ENCODE assay signal across 3 cellular contexts in the genomic region with DNA sequence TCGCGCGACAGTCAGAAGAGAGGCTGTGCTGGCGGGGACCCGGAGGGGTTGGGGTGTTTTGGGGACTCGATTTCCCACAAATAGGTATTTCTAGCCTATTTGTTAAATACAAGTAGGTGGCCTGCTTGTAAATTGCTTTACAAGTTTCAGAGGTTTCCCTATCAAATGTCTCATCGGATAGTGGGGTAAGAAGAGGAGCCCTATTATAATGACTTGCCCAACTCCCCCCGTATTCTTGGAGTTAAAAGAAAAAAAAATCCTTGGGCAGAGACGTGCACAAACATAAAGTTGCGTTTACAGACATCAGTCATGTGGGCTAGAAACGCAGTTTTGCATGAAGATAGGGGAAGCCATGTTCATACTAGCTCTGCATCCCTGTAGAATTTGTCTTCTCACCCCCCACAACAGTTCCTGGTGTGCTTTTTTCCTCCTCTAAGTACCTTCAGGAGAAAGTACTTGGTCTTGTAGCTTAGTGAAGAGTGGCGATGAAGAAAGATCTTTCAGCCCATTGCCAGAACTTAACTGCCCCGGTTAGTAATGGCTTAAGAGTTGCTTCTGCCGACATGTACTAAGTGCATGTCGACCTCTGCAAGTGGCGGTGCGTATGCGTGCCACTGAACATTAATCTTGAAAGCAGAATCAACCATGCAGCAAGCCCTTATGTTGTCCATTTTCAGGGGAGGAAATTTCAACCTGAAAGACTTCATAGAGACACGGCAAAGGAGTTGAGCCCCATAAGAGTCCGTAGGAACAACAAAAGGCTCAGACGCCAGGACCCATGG.
TF ChIP-seq lines count a peak whose summit lies in the region.

No MANE protein-coding gene starts in this region.

TF ChIP-seq in SK-N-SH, 30 proteins besides CTCF, POLR2A, EP300 and RAD21:
- TF ChIP-seq SIN3A (IDR thresholded peaks at IDR 0.05; ENCODE audit: borderline replicate concordance, low read depth, low read length): no peak
- no peak for TF ChIP-seq RFX5 (IDR thresholded peaks at IDR 0.05; ENCODE audit: low read length)
- TF ChIP-seq PBX3 (IDR thresholded peaks at IDR 0.05): no peak
- TF ChIP-seq, protein P1, sequence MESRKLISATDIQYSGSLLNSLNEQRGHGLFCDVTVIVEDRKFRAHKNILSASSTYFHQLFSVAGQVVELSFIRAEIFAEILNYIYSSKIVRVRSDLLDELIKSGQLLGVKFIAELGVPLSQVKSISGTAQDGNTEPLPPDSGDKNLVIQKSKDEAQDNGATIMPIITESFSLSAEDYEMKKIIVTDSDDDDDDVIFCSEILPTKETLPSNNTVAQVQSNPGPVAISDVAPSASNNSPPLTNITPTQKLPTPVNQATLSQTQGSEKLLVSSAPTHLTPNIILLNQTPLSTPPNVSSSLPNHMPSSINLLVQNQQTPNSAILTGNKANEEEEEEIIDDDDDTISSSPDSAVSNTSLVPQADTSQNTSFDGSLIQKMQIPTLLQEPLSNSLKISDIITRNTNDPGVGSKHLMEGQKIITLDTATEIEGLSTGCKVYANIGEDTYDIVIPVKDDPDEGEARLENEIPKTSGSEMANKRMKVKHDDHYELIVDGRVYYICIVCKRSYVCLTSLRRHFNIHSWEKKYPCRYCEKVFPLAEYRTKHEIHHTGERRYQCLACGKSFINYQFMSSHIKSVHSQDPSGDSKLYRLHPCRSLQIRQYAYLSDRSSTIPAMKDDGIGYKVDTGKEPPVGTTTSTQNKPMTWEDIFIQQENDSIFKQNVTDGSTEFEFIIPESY (IDR thresholded peaks at IDR 0.05; ENCODE audit: borderline replicate concordance, low read depth): no peak
- no peak for TF ChIP-seq CHD2 (IDR thresholded peaks at IDR 0.05; ENCODE audit: low read length, partially characterized antibody)
- no peak for TF ChIP-seq REST (IDR thresholded peaks at IDR 0.05; ENCODE audit: low read depth, low read length)
- no peak for TF ChIP-seq NFIC (IDR thresholded peaks at IDR 0.05; ENCODE audit: borderline replicate concordance)
- no peak for TF ChIP-seq FOXM1 (IDR thresholded peaks at IDR 0.05; ENCODE audit: low read depth)
- TF ChIP-seq NRF1 (IDR thresholded peaks at IDR 0.05; ENCODE audit: low read depth, low read length): no peak
- no peak for TF ChIP-seq TEAD4 (IDR thresholded peaks at IDR 0.05; ENCODE audit: borderline replicate concordance, insufficient read depth)
TF ChIP-seq in SK-N-SH: peak in this region for 0.

TF ChIP-seq in SK-N-SH treated with all-trans-retinoic acid at 6 μM for 48 hours, 23 proteins besides CTCF, POLR2A, EP300 and RAD21:
- TF ChIP-seq ZNF8 (CRISPR knock-in tag; IDR thresholded peaks at IDR 0.05) (no peak), CSDC2 (CRISPR knock-in tag; IDR thresholded peaks at IDR 0.05) (no peak), SNAI2 (CRISPR knock-in tag; IDR thresholded peaks at IDR 0.05) (no peak), PPARA (CRISPR knock-in tag; IDR thresholded peaks at IDR 0.05; ENCODE audit: borderline replicate concordance) (no peak), ZC3H10 (CRISPR knock-in tag; IDR thresholded peaks at IDR 0.05) (no peak), ZNF565 (CRISPR knock-in tag; conservative IDR thresholded peaks at IDR 0.05; ENCODE audit: low read depth) (no peak), ZNF70 (CRISPR knock-in tag; IDR thresholded peaks at IDR 0.05) (no peak), ZFP30 (CRISPR knock-in tag; IDR thresholded peaks at IDR 0.05) (no peak), ZFP3 (CRISPR knock-in tag; IDR thresholded peaks at IDR 0.05) (no peak), TOX (CRISPR knock-in tag; IDR thresholded peaks at IDR 0.05; ENCODE audit: borderline replicate concordance) (no peak), GLIS3 (CRISPR knock-in tag; IDR thresholded peaks at IDR 0.05) (no peak), TCF4 (CRISPR knock-in tag; IDR thresholded peaks at IDR 0.05; ENCODE audit: borderline replicate concordance) (no peak), OSR1 (CRISPR knock-in tag; IDR thresholded peaks at IDR 0.05) (no peak), ESRRG (CRISPR knock-in tag; IDR thresholded peaks at IDR 0.05) (no peak), CREB5 (CRISPR knock-in tag; IDR thresholded peaks at IDR 0.05; ENCODE audit: low read depth) (no peak)
- TF ChIP-seq, protein P2, sequence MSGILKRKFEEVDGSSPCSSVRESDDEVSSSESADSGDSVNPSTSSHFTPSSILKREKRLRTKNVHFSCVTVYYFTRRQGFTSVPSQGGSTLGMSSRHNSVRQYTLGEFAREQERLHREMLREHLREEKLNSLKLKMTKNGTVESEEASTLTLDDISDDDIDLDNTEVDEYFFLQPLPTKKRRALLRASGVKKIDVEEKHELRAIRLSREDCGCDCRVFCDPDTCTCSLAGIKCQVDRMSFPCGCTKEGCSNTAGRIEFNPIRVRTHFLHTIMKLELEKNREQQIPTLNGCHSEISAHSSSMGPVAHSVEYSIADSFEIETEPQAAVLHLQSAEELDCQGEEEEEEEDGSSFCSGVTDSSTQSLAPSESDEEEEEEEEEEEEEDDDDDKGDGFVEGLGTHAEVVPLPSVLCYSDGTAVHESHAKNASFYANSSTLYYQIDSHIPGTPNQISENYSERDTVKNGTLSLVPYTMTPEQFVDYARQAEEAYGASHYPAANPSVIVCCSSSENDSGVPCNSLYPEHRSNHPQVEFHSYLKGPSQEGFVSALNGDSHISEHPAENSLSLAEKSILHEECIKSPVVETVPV (CRISPR knock-in tag; IDR thresholded peaks at IDR 0.05): no peak
- TF ChIP-seq, protein P3, sequence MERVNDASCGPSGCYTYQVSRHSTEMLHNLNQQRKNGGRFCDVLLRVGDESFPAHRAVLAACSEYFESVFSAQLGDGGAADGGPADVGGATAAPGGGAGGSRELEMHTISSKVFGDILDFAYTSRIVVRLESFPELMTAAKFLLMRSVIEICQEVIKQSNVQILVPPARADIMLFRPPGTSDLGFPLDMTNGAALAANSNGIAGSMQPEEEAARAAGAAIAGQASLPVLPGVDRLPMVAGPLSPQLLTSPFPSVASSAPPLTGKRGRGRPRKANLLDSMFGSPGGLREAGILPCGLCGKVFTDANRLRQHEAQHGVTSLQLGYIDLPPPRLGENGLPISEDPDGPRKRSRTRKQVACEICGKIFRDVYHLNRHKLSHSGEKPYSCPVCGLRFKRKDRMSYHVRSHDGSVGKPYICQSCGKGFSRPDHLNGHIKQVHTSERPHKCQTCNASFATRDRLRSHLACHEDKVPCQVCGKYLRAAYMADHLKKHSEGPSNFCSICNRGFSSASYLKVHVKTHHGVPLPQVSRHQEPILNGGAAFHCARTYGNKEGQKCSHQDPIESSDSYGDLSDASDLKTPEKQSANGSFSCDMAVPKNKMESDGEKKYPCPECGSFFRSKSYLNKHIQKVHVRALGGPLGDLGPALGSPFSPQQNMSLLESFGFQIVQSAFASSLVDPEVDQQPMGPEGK (CRISPR knock-in tag; IDR thresholded peaks at IDR 0.05; ENCODE audit: borderline replicate concordance): no peak

TF ChIP-seq in H1, 55 proteins besides CTCF, POLR2A, EP300 and RAD21:
- TF ChIP-seq SIN3A (conservative IDR thresholded peaks at IDR 0.05 in 1 of 2, IDR thresholded peaks at IDR 0.05 in 1 of 2; ENCODE audit: low read depth in 1 of 2, low read length in 2 of 2): 0 out of 4 replicates have a peak, but pooled peaks of 1 of the 2 experiments have one; percentile 2
- peak; percentile 8 for TF ChIP-seq KDM4A (IDR thresholded peaks at IDR 0.05; ENCODE audit: low read depth, low read length, severe bottlenecking)
- TF ChIP-seq SRF (IDR thresholded peaks at IDR 0.05; ENCODE audit: low read depth, low read length): 0 out of 2 replicates have a peak, but pooled peaks have one; percentile 11
- TF ChIP-seq, protein P4, sequence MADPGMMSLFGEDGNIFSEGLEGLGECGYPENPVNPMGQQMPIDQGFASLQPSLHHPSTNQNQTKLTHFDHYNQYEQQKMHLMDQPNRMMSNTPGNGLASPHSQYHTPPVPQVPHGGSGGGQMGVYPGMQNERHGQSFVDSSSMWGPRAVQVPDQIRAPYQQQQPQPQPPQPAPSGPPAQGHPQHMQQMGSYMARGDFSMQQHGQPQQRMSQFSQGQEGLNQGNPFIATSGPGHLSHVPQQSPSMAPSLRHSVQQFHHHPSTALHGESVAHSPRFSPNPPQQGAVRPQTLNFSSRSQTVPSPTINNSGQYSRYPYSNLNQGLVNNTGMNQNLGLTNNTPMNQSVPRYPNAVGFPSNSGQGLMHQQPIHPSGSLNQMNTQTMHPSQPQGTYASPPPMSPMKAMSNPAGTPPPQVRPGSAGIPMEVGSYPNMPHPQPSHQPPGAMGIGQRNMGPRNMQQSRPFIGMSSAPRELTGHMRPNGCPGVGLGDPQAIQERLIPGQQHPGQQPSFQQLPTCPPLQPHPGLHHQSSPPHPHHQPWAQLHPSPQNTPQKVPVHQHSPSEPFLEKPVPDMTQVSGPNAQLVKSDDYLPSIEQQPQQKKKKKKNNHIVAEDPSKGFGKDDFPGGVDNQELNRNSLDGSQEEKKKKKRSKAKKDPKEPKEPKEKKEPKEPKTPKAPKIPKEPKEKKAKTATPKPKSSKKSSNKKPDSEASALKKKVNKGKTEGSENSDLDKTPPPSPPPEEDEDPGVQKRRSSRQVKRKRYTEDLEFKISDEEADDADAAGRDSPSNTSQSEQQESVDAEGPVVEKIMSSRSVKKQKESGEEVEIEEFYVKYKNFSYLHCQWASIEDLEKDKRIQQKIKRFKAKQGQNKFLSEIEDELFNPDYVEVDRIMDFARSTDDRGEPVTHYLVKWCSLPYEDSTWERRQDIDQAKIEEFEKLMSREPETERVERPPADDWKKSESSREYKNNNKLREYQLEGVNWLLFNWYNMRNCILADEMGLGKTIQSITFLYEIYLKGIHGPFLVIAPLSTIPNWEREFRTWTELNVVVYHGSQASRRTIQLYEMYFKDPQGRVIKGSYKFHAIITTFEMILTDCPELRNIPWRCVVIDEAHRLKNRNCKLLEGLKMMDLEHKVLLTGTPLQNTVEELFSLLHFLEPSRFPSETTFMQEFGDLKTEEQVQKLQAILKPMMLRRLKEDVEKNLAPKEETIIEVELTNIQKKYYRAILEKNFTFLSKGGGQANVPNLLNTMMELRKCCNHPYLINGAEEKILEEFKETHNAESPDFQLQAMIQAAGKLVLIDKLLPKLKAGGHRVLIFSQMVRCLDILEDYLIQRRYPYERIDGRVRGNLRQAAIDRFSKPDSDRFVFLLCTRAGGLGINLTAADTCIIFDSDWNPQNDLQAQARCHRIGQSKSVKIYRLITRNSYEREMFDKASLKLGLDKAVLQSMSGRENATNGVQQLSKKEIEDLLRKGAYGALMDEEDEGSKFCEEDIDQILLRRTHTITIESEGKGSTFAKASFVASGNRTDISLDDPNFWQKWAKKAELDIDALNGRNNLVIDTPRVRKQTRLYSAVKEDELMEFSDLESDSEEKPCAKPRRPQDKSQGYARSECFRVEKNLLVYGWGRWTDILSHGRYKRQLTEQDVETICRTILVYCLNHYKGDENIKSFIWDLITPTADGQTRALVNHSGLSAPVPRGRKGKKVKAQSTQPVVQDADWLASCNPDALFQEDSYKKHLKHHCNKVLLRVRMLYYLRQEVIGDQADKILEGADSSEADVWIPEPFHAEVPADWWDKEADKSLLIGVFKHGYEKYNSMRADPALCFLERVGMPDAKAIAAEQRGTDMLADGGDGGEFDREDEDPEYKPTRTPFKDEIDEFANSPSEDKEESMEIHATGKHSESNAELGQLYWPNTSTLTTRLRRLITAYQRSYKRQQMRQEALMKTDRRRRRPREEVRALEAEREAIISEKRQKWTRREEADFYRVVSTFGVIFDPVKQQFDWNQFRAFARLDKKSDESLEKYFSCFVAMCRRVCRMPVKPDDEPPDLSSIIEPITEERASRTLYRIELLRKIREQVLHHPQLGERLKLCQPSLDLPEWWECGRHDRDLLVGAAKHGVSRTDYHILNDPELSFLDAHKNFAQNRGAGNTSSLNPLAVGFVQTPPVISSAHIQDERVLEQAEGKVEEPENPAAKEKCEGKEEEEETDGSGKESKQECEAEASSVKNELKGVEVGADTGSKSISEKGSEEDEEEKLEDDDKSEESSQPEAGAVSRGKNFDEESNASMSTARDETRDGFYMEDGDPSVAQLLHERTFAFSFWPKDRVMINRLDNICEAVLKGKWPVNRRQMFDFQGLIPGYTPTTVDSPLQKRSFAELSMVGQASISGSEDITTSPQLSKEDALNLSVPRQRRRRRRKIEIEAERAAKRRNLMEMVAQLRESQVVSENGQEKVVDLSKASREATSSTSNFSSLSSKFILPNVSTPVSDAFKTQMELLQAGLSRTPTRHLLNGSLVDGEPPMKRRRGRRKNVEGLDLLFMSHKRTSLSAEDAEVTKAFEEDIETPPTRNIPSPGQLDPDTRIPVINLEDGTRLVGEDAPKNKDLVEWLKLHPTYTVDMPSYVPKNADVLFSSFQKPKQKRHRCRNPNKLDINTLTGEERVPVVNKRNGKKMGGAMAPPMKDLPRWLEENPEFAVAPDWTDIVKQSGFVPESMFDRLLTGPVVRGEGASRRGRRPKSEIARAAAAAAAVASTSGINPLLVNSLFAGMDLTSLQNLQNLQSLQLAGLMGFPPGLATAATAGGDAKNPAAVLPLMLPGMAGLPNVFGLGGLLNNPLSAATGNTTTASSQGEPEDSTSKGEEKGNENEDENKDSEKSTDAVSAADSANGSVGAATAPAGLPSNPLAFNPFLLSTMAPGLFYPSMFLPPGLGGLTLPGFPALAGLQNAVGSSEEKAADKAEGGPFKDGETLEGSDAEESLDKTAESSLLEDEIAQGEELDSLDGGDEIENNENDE (IDR thresholded peaks at IDR 0.05; ENCODE audit: insufficient replicate concordance, low read length): no peak
- no peak for TF ChIP-seq TAF1 (IDR thresholded peaks at IDR 0.05; ENCODE audit: low read depth, low read length)
TF ChIP-seq in H1: peak in this region for 3.
